In genomic region chr4:94995684-94996394, GRCh38 we compare ENCODE assay signal across 9 cellular contexts.
DNase-seq lines count a peak whose midpoint lies in the region; ATAC-seq, FAIRE-seq and TF ChIP-seq lines count a peak whose summit lies in the region.
"Had no signal": no experiment of that assay in that cellular context is flagged by ENCODE, and none has a peak within 500 bp of the region (broad histone marks: within the 10 kb centered on the region; RNA-seq: fewer than 3 reads in every experiment).

No MANE protein-coding gene starts in this region.

- H3K4me1 Mint-ChIP-seq in GM23338: peaks cover 15% of the 10 kb centered on the region

- H3K27ac ChIP-seq in A549: peak overlapping the region; percentile 13 to 65; a peak in 4 of 6 replicates
- peak overlapping the region; percentile 45; the same call in 1 of the 2 replicates for H3K27ac ChIP-seq in GM23338 (ENCODE audit: low read depth)
- peak overlapping the region; percentile 62 for H3K27ac ChIP-seq in cingulate gyrus (ENCODE audit: low read depth, low read length)
- peak overlapping the region; percentile 41 for H3K27ac ChIP-seq in mesodermal cell (ENCODE audit: low read depth, low read length, severe bottlenecking)
- H3K27ac ChIP-seq: SJSA1 had no signal

- H3K4me2 ChIP-seq in A549 (peak overlapping the region; percentile 62), GM23338 (0 out of 2 replicates have a peak overlapping the region, but pooled peaks have one; percentile 25)

- H3K4me3 Mint-ChIP-seq in GM23338: no peak overlapping the region

- no peak for FAIRE-seq in A549 (lab: Jason Lieb, UNC)

- 38% methylated on average over 10 of the region's 10 CpGs for WGBS in A549 (ENCODE audit: missing lambda C conversion rate)
- 36 to 52% methylated on average over 6 to 9 of the region's 10 CpGs for WGBS in mesodermal cell (ENCODE audit: insufficient coverage in 2 of 2), 2 experiments

- H4K20me1 ChIP-seq in GM23338 (replicated peaks; ENCODE audit: insufficient read depth): no peaks in the 10 kb centered on the region

- no peak for TF ChIP-seq EP300 in A549 (IDR thresholded peaks at IDR 0.05)

- no peaks in the 10 kb centered on the region for H3K9me3 Mint-ChIP-seq in GM23338

- peak overlapping the region; percentile 74; the same call in 1 of the 2 replicates for H3K27ac Mint-ChIP-seq in GM23338

- H3K9me3 ChIP-seq in A549 (no peaks in the 10 kb centered on the region), mesodermal cell (ENCODE audit: control insufficient read depth, low read length) (no peaks in the 10 kb centered on the region)
- H3K9me3 ChIP-seq: SJSA1 had no signal

- no peak for TF ChIP-seq POLR2A in A549 (IDR thresholded peaks at IDR 0.05; ENCODE audit: low read length)

- no peak for TF ChIP-seq RAD21 in A549 (conservative IDR thresholded peaks at IDR 0.05 in 1 of 2, IDR thresholded peaks at IDR 0.05 in 1 of 2)

- H3K4me1 ChIP-seq in A549: peaks cover 40% of the 10 kb centered on the region
- H3K4me1 ChIP-seq in GM23338 (ENCODE audit: insufficient read depth): peaks cover 11% of the 10 kb centered on the region
- peaks cover 6% of the 10 kb centered on the region for H3K4me1 ChIP-seq in mesodermal cell (ENCODE audit: control insufficient read depth, insufficient read depth, low read length, poor library complexity, severe bottlenecking)
- H3K4me1 ChIP-seq: SJSA1 had no signal

- DNase-seq in A549 (ENCODE audit: low read depth in 1 of 2, low spot score in 1 of 2): peak in 1 of 2 experiments; percentile 27
- peak; percentile 58 for DNase-seq in GM23338 (ENCODE audit: low spot score)
- DNase-seq in OCI-M2 (lab: John Stamatoyannopoulos, UW; ENCODE audit: unreplicated experiment): no peak
- DNase-seq in NCI-H345 (lab: John Stamatoyannopoulos, UW): no peak
- DNase-seq in HUDEP-2 (lab: John Stamatoyannopoulos, UW; ENCODE audit: unreplicated experiment in 76 of 76): no peak

- no peaks in the 10 kb centered on the region for H3K27me3 ChIP-seq in GM23338 (ENCODE audit: insufficient read depth)

- no peaks in the 10 kb centered on the region for H3K36me3 Mint-ChIP-seq in GM23338 (ENCODE audit: low read depth)

- H3K27me3 Mint-ChIP-seq in GM23338 (ENCODE audit: insufficient read depth, low read depth, poor library complexity): no peaks in the 10 kb centered on the region

- H3K4me3 ChIP-seq in A549 (no peak overlapping the region; the same call in 2 of the 3 replicates), GM23338 (no peak overlapping the region), mesodermal cell (ENCODE audit: extremely low read depth, insufficient read depth, low read length, poor library complexity, severe bottlenecking) (no peak overlapping the region)
- H3K4me3 ChIP-seq: SJSA1 had no signal

- CTCF ChIA-PET in A549 (lab: Yijun Ruan, JAX): no interaction called here

- ATAC-seq in A549: peak; percentile 66 to 79
- peak; percentile 98 for ATAC-seq in GM23338
- no peak for ATAC-seq in HG02623 (IDR thresholded peaks at IDR 0.05; ENCODE audit: unreplicated experiment)

- no peaks in the 10 kb centered on the region for H3F3A ChIP-seq in GM23338 (replicated peaks; ENCODE audit: low read depth)

- POLR2A ChIA-PET in A549 (lab: Yijun Ruan, JAX): no interaction called here

- TF ChIP-seq CTCF in A549 (IDR thresholded peaks at IDR 0.05): no peak
- no peak for TF ChIP-seq CTCF in GM23338 (conservative IDR thresholded peaks at IDR 0.05; ENCODE audit: low read depth in 2 of 2)

- H3K9me2 ChIP-seq in GM23338 (ENCODE audit: insufficient read depth): no peaks in the 10 kb centered on the region

- H2AFZ ChIP-seq in GM23338: peak overlapping the region; percentile 83; the same call in 1 of the 2 replicates

- H3K36me3 ChIP-seq in GM23338 (ENCODE audit: insufficient read depth) (no peaks in the 10 kb centered on the region), mesodermal cell (ENCODE audit: control insufficient read depth, insufficient read depth, low read length) (no peaks in the 10 kb centered on the region)
- H3K36me3 ChIP-seq: SJSA1 had no signal

- no peaks in the 10 kb centered on the region for H3K79me2 ChIP-seq in GM23338 (replicated peaks; ENCODE audit: insufficient read depth)

TF ChIP-seq in A549, 52 proteins besides CTCF, POLR2A, EP300 and RAD21:
- TF ChIP-seq HOXB13 (CRISPR knock-in tag; IDR thresholded peaks at IDR 0.05; ENCODE audit: low read depth) (no peak), PHF8 (IDR thresholded peaks at IDR 0.05; ENCODE audit: borderline replicate concordance, low read depth) (no peak), POLR2AphosphoS2 (conservative IDR thresholded peaks at IDR 0.05; ENCODE audit: low read length) (no peak), KDM1A (IDR thresholded peaks at IDR 0.05; ENCODE audit: low read depth) (no peak), NFE2L2 (conservative IDR thresholded peaks at IDR 0.05; ENCODE audit: low read length) (no peak), SMC3 (IDR thresholded peaks at IDR 0.05) (no peak), MAZ (IDR thresholded peaks at IDR 0.05; ENCODE audit: borderline replicate concordance, low read depth, low read length) (no peak), RFX5 (IDR thresholded peaks at IDR 0.05) (no peak), NPAS2 (CRISPR knock-in tag; IDR thresholded peaks at IDR 0.05; ENCODE audit: borderline replicate concordance) (no peak), RNF2 (IDR thresholded peaks at IDR 0.05; ENCODE audit: borderline replicate concordance, low read depth) (no peak), RARB (CRISPR knock-in tag; IDR thresholded peaks at IDR 0.05) (no peak), HMGXB4 (CRISPR knock-in tag; IDR thresholded peaks at IDR 0.05; ENCODE audit: borderline replicate concordance) (no peak), ZC3H11A (IDR thresholded peaks at IDR 0.05) (no peak), JUN (IDR thresholded peaks at IDR 0.05) (no peak)
- TF ChIP-seq, protein P1, sequence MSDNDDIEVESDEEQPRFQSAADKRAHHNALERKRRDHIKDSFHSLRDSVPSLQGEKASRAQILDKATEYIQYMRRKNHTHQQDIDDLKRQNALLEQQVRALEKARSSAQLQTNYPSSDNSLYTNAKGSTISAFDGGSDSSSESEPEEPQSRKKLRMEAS (IDR thresholded peaks at IDR 0.05): no peak

TF ChIP-seq in GM23338, 12 proteins besides CTCF, POLR2A, EP300 and RAD21 (continues in another document):
- TF ChIP-seq STAT1 (IDR thresholded peaks at IDR 0.05; ENCODE audit: unreplicated experiment) (no peak), ZNF331 (CRISPR knock-in tag; IDR thresholded peaks at IDR 0.05; ENCODE audit: low read depth) (no peak), EZH2phosphoT487 (IDR thresholded peaks at IDR 0.05; ENCODE audit: unreplicated experiment) (no peak)
- TF ChIP-seq, protein P2, sequence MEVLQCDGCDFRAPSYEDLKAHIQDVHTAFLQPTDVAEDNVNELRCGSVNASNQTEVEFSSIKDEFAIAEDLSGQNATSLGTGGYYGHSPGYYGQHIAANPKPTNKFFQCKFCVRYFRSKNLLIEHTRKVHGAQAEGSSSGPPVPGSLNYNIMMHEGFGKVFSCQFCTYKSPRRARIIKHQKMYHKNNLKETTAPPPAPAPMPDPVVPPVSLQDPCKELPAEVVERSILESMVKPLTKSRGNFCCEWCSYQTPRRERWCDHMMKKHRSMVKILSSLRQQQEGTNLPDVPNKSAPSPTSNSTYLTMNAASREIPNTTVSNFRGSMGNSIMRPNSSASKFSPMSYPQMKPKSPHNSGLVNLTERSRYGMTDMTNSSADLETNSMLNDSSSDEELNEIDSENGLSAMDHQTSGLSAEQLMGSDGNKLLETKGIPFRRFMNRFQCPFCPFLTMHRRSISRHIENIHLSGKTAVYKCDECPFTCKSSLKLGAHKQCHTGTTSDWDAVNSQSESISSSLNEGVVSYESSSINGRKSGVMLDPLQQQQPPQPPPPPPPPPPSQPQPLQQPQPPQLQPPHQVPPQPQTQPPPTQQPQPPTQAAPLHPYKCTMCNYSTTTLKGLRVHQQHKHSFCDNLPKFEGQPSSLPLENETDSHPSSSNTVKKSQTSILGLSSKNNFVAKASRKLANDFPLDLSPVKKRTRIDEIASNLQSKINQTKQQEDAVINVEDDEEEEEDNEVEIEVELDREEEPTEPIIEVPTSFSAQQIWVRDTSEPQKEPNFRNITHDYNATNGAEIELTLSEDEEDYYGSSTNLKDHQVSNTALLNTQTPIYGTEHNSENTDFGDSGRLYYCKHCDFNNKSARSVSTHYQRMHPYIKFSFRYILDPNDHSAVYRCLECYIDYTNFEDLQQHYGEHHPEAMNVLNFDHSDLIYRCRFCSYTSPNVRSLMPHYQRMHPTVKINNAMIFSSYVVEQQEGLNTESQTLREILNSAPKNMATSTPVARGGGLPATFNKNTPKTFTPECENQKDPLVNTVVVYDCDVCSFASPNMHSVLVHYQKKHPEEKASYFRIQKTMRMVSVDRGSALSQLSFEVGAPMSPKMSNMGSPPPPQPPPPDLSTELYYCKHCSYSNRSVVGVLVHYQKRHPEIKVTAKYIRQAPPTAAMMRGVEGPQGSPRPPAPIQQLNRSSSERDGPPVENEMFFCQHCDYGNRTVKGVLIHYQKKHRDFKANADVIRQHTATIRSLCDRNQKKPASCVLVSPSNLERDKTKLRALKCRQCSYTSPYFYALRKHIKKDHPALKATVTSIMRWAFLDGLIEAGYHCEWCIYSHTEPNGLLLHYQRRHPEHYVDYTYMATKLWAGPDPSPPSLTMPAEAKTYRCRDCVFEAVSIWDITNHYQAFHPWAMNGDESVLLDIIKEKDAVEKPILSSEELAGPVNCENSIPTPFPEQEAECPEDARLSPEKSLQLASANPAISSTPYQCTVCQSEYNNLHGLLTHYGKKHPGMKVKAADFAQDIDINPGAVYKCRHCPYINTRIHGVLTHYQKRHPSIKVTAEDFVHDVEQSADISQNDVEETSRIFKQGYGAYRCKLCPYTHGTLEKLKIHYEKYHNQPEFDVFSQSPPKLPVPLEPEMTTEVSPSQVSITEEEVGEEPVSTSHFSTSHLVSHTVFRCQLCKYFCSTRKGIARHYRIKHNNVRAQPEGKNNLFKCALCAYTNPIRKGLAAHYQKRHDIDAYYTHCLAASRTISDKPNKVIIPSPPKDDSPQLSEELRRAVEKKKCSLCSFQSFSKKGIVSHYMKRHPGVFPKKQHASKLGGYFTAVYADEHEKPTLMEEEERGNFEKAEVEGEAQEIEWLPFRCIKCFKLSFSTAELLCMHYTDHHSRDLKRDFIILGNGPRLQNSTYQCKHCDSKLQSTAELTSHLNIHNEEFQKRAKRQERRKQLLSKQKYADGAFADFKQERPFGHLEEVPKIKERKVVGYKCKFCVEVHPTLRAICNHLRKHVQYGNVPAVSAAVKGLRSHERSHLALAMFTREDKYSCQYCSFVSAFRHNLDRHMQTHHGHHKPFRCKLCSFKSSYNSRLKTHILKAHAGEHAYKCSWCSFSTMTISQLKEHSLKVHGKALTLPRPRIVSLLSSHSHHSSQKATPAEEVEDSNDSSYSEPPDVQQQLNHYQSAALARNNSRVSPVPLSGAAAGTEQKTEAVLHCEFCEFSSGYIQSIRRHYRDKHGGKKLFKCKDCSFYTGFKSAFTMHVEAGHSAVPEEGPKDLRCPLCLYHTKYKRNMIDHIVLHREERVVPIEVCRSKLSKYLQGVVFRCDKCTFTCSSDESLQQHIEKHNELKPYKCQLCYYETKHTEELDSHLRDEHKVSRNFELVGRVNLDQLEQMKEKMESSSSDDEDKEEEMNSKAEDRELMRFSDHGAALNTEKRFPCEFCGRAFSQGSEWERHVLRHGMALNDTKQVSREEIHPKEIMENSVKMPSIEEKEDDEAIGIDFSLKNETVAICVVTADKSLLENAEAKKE (CRISPR knock-in tag; IDR thresholded peaks at IDR 0.05): no peak
